Comparison of ENCODE assay signal across 8 cellular contexts in the genomic region with DNA sequence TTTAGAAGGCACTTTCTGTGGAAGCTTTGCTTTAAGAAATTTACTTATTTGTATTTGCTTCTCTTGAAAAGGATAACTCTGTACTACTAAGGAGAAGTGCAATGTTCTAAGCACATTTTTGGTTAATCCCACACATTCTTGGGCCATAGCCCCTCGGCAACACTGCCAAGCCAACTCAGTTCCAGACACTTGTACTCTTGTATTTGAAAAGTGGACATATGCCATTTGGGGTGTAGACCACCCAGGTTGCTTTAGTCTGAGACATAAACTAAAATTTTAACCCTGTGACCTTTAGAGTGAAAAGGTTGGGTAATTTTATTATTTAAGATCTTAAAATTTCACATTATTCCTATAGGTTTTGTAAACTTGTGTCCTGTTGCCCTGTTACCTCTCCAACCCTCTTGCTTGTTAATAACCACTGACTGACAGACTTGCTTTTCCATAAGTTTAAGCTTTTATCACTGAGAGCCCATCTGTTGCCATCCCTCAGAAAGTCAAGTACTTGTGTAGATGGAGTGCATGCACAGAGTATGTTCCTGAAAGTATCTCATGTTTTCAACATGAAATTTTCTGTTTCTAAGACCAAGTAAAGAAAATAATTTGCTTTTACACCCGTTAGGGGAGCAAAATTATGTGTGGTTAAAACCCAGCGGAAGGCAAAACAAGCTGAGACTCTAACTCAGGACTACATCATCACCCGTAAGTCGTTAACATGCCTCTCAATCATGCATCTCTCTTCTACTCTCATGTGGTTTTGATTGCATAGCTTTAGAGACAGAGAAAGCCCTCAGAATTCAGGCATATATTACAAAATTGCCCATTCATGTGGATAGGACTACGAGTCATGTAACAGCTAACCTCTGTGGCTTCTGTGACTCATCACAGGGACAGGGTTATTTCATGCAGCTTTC.
DNase-seq lines count a peak whose midpoint lies in the region; ATAC-seq and TF ChIP-seq lines count a peak whose summit lies in the region.

No MANE protein-coding gene starts in this region.

- DNase-seq in AG09319 (ENCODE audit: extremely low read depth, low read depth) (peak; percentile 81), hepatic stellate cell (ENCODE audit: low spot score) (peak; percentile 37), right cardiac atrium (no peak), 8988T (no peak), SK-N-DZ (ENCODE audit: low spot score) (no peak)

- intact Hi-C loops in right cardiac atrium (cut with DNase I): no loop called here

- H3K27ac ChIP-seq in right cardiac atrium (ENCODE audit: low read length): no peak overlapping the region

- WGBS in right cardiac atrium: 90% methylated on average over 6 of the region's 6 CpGs

- ATAC-seq in GM19025 (IDR thresholded peaks at IDR 0.05; ENCODE audit: low read depth, unreplicated experiment): peak; percentile 66
- peak; percentile 62 for ATAC-seq in HG03108 (IDR thresholded peaks at IDR 0.05; ENCODE audit: unreplicated experiment)
- ATAC-seq in SK-N-SH treated with all-trans-retinoic acid at 6 μM for 48 hours: peak; percentile 45
- ATAC-seq in right cardiac atrium: no peak

- peaks cover under 1% of the 10 kb centered on the region for H3K9me3 ChIP-seq in right cardiac atrium (ENCODE audit: control insufficient read depth, low read length)

- H3K4me3 ChIP-seq in right cardiac atrium (ENCODE audit: low read length): no peak overlapping the region

- H3K27me3 ChIP-seq in right cardiac atrium (ENCODE audit: control insufficient read depth, insufficient read depth): no peaks in the 10 kb centered on the region

- TF ChIP-seq CTCF in AG09319 (IDR thresholded peaks at IDR 0.05; ENCODE audit: low read depth, low read length): no peak

- H3K4me1 ChIP-seq in right cardiac atrium (ENCODE audit: control insufficient read depth, insufficient read depth, low read length): peaks cover 2% of the 10 kb centered on the region

TF ChIP-seq in SK-N-SH treated with all-trans-retinoic acid at 6 μM for 48 hours, 23 proteins besides CTCF, POLR2A, EP300 and RAD21:
- TF ChIP-seq BACH2 (CRISPR knock-in tag; IDR thresholded peaks at IDR 0.05; ENCODE audit: borderline replicate concordance): no peak
- TF ChIP-seq PPARA (CRISPR knock-in tag; IDR thresholded peaks at IDR 0.05; ENCODE audit: borderline replicate concordance): no peak
- no peak for TF ChIP-seq ZFP3 (CRISPR knock-in tag; IDR thresholded peaks at IDR 0.05)
- no peak for TF ChIP-seq SNAI2 (CRISPR knock-in tag; IDR thresholded peaks at IDR 0.05)
- TF ChIP-seq ZNF8 (CRISPR knock-in tag; IDR thresholded peaks at IDR 0.05): no peak
- no peak for TF ChIP-seq RARB (CRISPR knock-in tag; IDR thresholded peaks at IDR 0.05)
- no peak for TF ChIP-seq ZC3H10 (CRISPR knock-in tag; IDR thresholded peaks at IDR 0.05)
- TF ChIP-seq, protein P1, sequence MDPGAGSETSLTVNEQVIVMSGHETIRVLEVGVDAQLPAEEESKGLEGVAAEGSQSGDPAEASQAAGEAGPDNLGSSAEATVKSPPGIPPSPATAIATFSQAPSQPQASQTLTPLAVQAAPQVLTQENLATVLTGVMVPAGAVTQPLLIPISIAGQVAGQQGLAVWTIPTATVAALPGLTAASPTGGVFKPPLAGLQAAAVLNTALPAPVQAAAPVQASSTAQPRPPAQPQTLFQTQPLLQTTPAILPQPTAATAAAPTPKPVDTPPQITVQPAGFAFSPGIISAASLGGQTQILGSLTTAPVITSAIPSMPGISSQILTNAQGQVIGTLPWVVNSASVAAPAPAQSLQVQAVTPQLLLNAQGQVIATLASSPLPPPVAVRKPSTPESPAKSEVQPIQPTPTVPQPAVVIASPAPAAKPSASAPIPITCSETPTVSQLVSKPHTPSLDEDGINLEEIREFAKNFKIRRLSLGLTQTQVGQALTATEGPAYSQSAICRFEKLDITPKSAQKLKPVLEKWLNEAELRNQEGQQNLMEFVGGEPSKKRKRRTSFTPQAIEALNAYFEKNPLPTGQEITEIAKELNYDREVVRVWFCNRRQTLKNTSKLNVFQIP (CRISPR knock-in tag; IDR thresholded peaks at IDR 0.05; ENCODE audit: borderline replicate concordance, low read depth): no peak
- TF ChIP-seq ZNF565 (CRISPR knock-in tag; conservative IDR thresholded peaks at IDR 0.05; ENCODE audit: low read depth): no peak
- no peak for TF ChIP-seq CREB5 (CRISPR knock-in tag; IDR thresholded peaks at IDR 0.05; ENCODE audit: low read depth)
- TF ChIP-seq, protein P2, sequence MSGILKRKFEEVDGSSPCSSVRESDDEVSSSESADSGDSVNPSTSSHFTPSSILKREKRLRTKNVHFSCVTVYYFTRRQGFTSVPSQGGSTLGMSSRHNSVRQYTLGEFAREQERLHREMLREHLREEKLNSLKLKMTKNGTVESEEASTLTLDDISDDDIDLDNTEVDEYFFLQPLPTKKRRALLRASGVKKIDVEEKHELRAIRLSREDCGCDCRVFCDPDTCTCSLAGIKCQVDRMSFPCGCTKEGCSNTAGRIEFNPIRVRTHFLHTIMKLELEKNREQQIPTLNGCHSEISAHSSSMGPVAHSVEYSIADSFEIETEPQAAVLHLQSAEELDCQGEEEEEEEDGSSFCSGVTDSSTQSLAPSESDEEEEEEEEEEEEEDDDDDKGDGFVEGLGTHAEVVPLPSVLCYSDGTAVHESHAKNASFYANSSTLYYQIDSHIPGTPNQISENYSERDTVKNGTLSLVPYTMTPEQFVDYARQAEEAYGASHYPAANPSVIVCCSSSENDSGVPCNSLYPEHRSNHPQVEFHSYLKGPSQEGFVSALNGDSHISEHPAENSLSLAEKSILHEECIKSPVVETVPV (CRISPR knock-in tag; IDR thresholded peaks at IDR 0.05): no peak
- TF ChIP-seq GLIS3 (CRISPR knock-in tag; IDR thresholded peaks at IDR 0.05): no peak
- no peak for TF ChIP-seq TOX (CRISPR knock-in tag; IDR thresholded peaks at IDR 0.05; ENCODE audit: borderline replicate concordance)
- TF ChIP-seq ZFP30 (CRISPR knock-in tag; IDR thresholded peaks at IDR 0.05): no peak
- no peak for TF ChIP-seq CSDC2 (CRISPR knock-in tag; IDR thresholded peaks at IDR 0.05)
- TF ChIP-seq ARNTL (CRISPR knock-in tag; IDR thresholded peaks at IDR 0.05; ENCODE audit: borderline replicate concordance, low read depth): no peak
- TF ChIP-seq, protein P3, sequence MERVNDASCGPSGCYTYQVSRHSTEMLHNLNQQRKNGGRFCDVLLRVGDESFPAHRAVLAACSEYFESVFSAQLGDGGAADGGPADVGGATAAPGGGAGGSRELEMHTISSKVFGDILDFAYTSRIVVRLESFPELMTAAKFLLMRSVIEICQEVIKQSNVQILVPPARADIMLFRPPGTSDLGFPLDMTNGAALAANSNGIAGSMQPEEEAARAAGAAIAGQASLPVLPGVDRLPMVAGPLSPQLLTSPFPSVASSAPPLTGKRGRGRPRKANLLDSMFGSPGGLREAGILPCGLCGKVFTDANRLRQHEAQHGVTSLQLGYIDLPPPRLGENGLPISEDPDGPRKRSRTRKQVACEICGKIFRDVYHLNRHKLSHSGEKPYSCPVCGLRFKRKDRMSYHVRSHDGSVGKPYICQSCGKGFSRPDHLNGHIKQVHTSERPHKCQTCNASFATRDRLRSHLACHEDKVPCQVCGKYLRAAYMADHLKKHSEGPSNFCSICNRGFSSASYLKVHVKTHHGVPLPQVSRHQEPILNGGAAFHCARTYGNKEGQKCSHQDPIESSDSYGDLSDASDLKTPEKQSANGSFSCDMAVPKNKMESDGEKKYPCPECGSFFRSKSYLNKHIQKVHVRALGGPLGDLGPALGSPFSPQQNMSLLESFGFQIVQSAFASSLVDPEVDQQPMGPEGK (CRISPR knock-in tag; IDR thresholded peaks at IDR 0.05; ENCODE audit: borderline replicate concordance): no peak
TF ChIP-seq in SK-N-SH treated with all-trans-retinoic acid at 6 μM for 48 hours: peak in this region for 0.

Comparison
In these comparisons a context has a peak if more than half of its experiments do, and no peak if none do; other contexts are left out.
1. DNase-seq: peak in AG09319 (single experiment) and hepatic stellate cell (single experiment); none in right cardiac atrium (0 of 3), 8988T (single experiment) and SK-N-DZ (single experiment).
2. ATAC-seq: peak in GM19025 (single experiment), HG03108 (single experiment) and SK-N-SH treated with all-trans-retinoic acid at 6 μM for 48 hours (single experiment); none in right cardiac atrium (0 of 2).